Comparison of ENCODE assay signal across 1 cellular context in genomic region chr5:154948313-154948712, GRCh38.
TF ChIP-seq lines count a peak whose summit lies in the region.

No MANE protein-coding gene starts in this region.

TF ChIP-seq in HepG2, 621 proteins besides CTCF, POLR2A, EP300 and RAD21:
- TF ChIP-seq CEBPB (IDR thresholded peaks at IDR 0.05; ENCODE audit: borderline replicate concordance, low read depth, low read length) (peak; percentile 71), FLYWCH1 (CRISPR knock-in tag; IDR thresholded peaks at IDR 0.05) (no peak), ZNF577 (CRISPR knock-in tag; IDR thresholded peaks at IDR 0.05; ENCODE audit: borderline replicate concordance, low read depth) (no peak)
